In the genomic region with DNA sequence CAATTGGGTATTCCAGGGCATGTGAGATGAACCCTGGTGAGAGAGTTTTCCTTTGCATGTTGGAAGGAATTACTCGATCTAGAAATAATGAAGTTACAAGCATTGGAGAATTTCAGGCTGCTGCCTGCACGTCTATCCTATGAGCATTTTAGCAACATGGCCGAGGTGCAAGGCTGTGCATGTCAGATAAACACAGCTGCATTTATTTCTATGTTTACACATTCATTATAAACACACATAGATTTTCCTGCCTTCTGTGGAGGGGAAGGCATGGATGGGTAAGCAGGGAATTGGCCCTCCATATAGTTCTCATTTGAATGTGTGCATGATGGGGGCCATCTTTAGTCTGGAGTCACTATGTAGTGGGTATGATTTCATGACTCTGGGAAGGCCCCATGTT, we compare ENCODE assay signal across 1 cellular context.
TF ChIP-seq lines count a peak whose summit lies in the region.

No MANE protein-coding gene starts in this region.

TF ChIP-seq in IMR-90, 13 proteins besides CTCF, POLR2A, EP300 and RAD21 (continued from another document):
- TF ChIP-seq RFX5 (IDR thresholded peaks at IDR 0.05; ENCODE audit: low read depth, low read length) (no peak), CEBPB (IDR thresholded peaks at IDR 0.05; ENCODE audit: low read depth, low read length) (no peak)
TF ChIP-seq in IMR-90: peak in this region for 0.
